Comparison of ENCODE assay signal across 10 cellular contexts in the genomic region with DNA sequence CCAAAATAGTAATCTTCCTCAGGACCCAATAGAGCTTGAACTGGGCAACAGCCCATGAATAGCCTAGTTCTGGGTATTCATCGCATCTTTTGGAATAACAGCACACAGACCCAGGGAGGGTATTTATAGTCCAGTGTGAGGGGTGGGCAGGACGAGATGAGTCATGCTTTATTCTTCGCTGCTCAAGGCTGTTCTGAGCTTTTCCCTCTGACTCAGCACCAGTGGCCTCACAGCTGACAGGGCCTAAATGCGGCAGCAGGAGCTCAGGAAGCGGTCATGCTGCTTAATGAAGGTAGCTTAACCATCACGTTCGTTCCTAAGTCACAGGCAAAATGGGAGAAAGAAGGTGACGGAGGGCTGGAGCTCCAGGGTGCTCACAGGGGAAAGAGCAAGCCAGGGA. TPM values are rescaled to one million over a fixed set of nuclear protein-coding genes. Genes with fewer than 3 reads are reported as not detected.
DNase-seq lines count a peak whose midpoint lies in the region; ATAC-seq, FAIRE-seq and TF ChIP-seq lines count a peak whose summit lies in the region.
"Not testable (repeated sequence)": the region's sequence is repeated elsewhere in the genome, so short reads cannot be mapped to it uniquely, and the experiment has no call there.
"Had no signal": no experiment of that assay in that cellular context is flagged by ENCODE, and none has a peak within 500 bp of the region (broad histone marks: within the 10 kb centered on the region; RNA-seq: fewer than 3 reads in every experiment).

No MANE protein-coding gene starts in this region.

- not testable (repeated sequence) for H3K4me3 Mint-ChIP-seq in GM23338

- H3K36me3 Mint-ChIP-seq in GM23338 (ENCODE audit: low read depth): not testable (repeated sequence)

- H3K4me2 ChIP-seq in GM23338: not testable (repeated sequence)

- H3K27ac ChIP-seq in GM23338 (ENCODE audit: low read depth); aorta (ENCODE audit: low read depth in 1 of 2, low read length in 2 of 2): not testable (repeated sequence)

- H3K4me1 Mint-ChIP-seq in GM23338: not testable (repeated sequence)

- not testable (repeated sequence) for H3K4me1 ChIP-seq in GM23338 (ENCODE audit: insufficient read depth); aorta (ENCODE audit: control insufficient read depth in 1 of 2, insufficient read depth in 2 of 2, low read length in 2 of 2)

- TF ChIP-seq CTCF in GM23338 (conservative IDR thresholded peaks at IDR 0.05; ENCODE audit: low read depth in 2 of 2): not testable (repeated sequence)

- H3K27me3 Mint-ChIP-seq in GM23338 (ENCODE audit: insufficient read depth, low read depth, poor library complexity): not testable (repeated sequence)

- H3K9me3 Mint-ChIP-seq in GM23338: not testable (repeated sequence)

- not testable (repeated sequence) for H3K36me3 ChIP-seq in GM23338 (ENCODE audit: insufficient read depth); aorta (ENCODE audit: control insufficient read depth in 1 of 2, insufficient read depth in 2 of 2, low read length in 1 of 2)

- not testable (repeated sequence) for H3K79me2 ChIP-seq in GM23338 (replicated peaks; ENCODE audit: insufficient read depth)

- not testable (repeated sequence) for H2AFZ ChIP-seq in GM23338

- peak; percentile 92 for ATAC-seq in GM18868 (IDR thresholded peaks at IDR 0.05; ENCODE audit: unreplicated experiment)
- peak; percentile 53 for ATAC-seq in GM19468 (IDR thresholded peaks at IDR 0.05; ENCODE audit: extremely low read depth, unreplicated experiment)
- ATAC-seq in GM23338: peak; percentile 76
- peak; percentile 76 for ATAC-seq in HG02938 (IDR thresholded peaks at IDR 0.05; ENCODE audit: unreplicated experiment)
- ATAC-seq in HG03378 (IDR thresholded peaks at IDR 0.05; ENCODE audit: unreplicated experiment): peak; percentile 81
- peak; percentile 71 for ATAC-seq in left ventricle myocardium superior
- ATAC-seq in aorta (ENCODE audit: low FRiP score): peak; percentile 90

- peak; percentile 85 for FAIRE-seq in RCC 7860 (lab: Jason Lieb, UNC)

- WGBS in aorta, 2 donors: no CpG with 5 or more reads among the region's 8 CpGs

- H3F3A ChIP-seq in GM23338 (replicated peaks; ENCODE audit: low read depth): not testable (repeated sequence)

- intact Hi-C loops in left ventricle myocardium superior (cut with micrococcal nuclease); aorta (cut with DNase I): not testable (repeated sequence)

- not testable (repeated sequence) for H3K9me3 ChIP-seq in aorta (ENCODE audit: control insufficient read depth, low read length)

- H3K4me3 ChIP-seq in GM23338; aorta (ENCODE audit: low read length in 2 of 2): not testable (repeated sequence)

- H3K9me2 ChIP-seq in GM23338 (ENCODE audit: insufficient read depth): not testable (repeated sequence)

- H3K27me3 ChIP-seq in GM23338 (ENCODE audit: insufficient read depth); aorta (ENCODE audit: control insufficient read depth in 1 of 2, insufficient read depth in 2 of 2, low read length in 1 of 2): not testable (repeated sequence)

- DNase-seq in GM23338 (ENCODE audit: low spot score); RCC 7860 (ENCODE audit: low spot score); left ventricle myocardium superior; aorta: not testable (repeated sequence)

- not testable (repeated sequence) for H3K27ac Mint-ChIP-seq in GM23338

- not testable (repeated sequence) for H4K20me1 ChIP-seq in GM23338 (replicated peaks; ENCODE audit: insufficient read depth)

RNA-seq across cellular contexts. Expression of a gene that starts 7.3 kb away (rescaled TPM):
- total RNA-seq in GM23338 (2014; rRNA removed; shearing (Covaris generic)): not detected in 2 replicates
- polyA plus RNA-seq in GM23338 (2016; fragmentation: Nextera tagmentation; extraction: Ambion mirVana): 0.15 and 0.19 TPM in 2 replicates
- 2.8 TPM for total RNA-seq in left ventricle myocardium superior
- 10 to 100 TPM; 16.0 to 22.4 TPM for total RNA-seq in aorta
- 10 to 100 TPM; 17.3 to 69.1 TPM for polyA plus RNA-seq in aorta
- total RNA-seq: CD4-positive, alpha-beta T cell; epithelial cell of proximal tubule had no signal
